18 cellular contexts compared by ENCODE assay signal in genomic region chr11:36432747-36433146, GRCh38.
DNase-seq lines count a peak whose midpoint lies in the region; ATAC-seq and TF ChIP-seq lines count a peak whose summit lies in the region.
"Had no signal": no experiment of that assay in that cellular context is flagged by ENCODE, and none has a peak within 500 bp of the region (broad histone marks: within the 10 kb centered on the region; RNA-seq: fewer than 3 reads in every experiment).

No MANE protein-coding gene starts in this region.

- H3K4ac ChIP-seq in mesenchymal stem cell (ENCODE audit: low read depth in 1 of 2, low read length in 2 of 2): no peak overlapping the region

- H3K23ac ChIP-seq in mesenchymal stem cell (ENCODE audit: low read length in 2 of 2): no peak overlapping the region

- H3K36me3 ChIP-seq in RWPE2 (ENCODE audit: low read depth): peaks cover 64% of the 10 kb centered on the region
- peaks cover 0 to 35% of the 10 kb centered on the region in 2 experiments for H3K36me3 ChIP-seq in mesenchymal stem cell (ENCODE audit: control insufficient read depth in 1 of 2, insufficient read depth in 2 of 2, low read depth in 1 of 2, low read length in 2 of 2)

- no peak for DNase-seq in RWPE2 (ENCODE audit: low spot score)
- no peak for DNase-seq in immature natural killer cell
- no peak for DNase-seq in mesenchymal stem cell
- peak; percentile 68 for DNase-seq in renal cortical epithelial cell (ENCODE audit: low read depth)
- no peak for DNase-seq in NCI-H1417 treated with DMSO at 0.1 percent for 48 hours (lab: John Stamatoyannopoulos, UW)
- no peak for DNase-seq in NCI-H1694 treated with DMSO at 0.1 percent for 48 hours (lab: John Stamatoyannopoulos, UW)
- no peak for DNase-seq in NCI-H187 treated with DMSO at 0.1 percent for 48 hours (lab: John Stamatoyannopoulos, UW)
- no peak for DNase-seq in GF-D8 (lab: John Stamatoyannopoulos, UW)
- DNase-seq: DMS53; GDM1; Karpas-422; MV-4-11; NCI-H1930; NCI-H510A; NK-92 treated with Interleukin-12 subunit alpha and Interleukin-12 subunit beta, amount 100 ng/mL, for 24 hours; Peyer's patch had no signal

- H3K4me3 Mint-ChIP-seq in immature natural killer cell: no peak overlapping the region
- H3K4me3 Mint-ChIP-seq: B cell, CD14-positive monocyte had no signal

- peaks cover 87 to 97% of the 10 kb centered on the region in 2 donors for H3K4me1 Mint-ChIP-seq in immature natural killer cell
- H3K4me1 Mint-ChIP-seq: B cell had no signal

- no peak overlapping the region for H2BK120ac ChIP-seq in mesenchymal stem cell (ENCODE audit: low read depth, low read length)

- no peak overlapping the region for H2BK5ac ChIP-seq in mesenchymal stem cell (ENCODE audit: low read depth, low read length, poor library complexity, severe bottlenecking)

- no peak overlapping the region for H2AFZ ChIP-seq in mesenchymal stem cell (ENCODE audit: low read depth, low read length)

- no peak overlapping the region for H2BK15ac ChIP-seq in mesenchymal stem cell (ENCODE audit: low read depth, poor library complexity, severe bottlenecking)

- peak overlapping the region; percentile 25 for H3K4me2 ChIP-seq in mesenchymal stem cell (ENCODE audit: low read length, poor library complexity, severe bottlenecking)

- no peak for TF ChIP-seq CTCF in RWPE2 (IDR thresholded peaks at IDR 0.05; ENCODE audit: poor library complexity, severe bottlenecking)

- WGBS in mesenchymal stem cell: 100% methylated on average over 2 of the region's 4 CpGs

- H3K27ac ChIP-seq in RWPE2 (ENCODE audit: poor library complexity, severe bottlenecking) (peak overlapping the region; percentile 85), mesenchymal stem cell (ENCODE audit: low read length, poor library complexity, severe bottlenecking) (peak overlapping the region; percentile 92)

- no peak overlapping the region for H3K18ac ChIP-seq in mesenchymal stem cell (ENCODE audit: low read depth in 1 of 2, low read length in 2 of 2)

- H3K4me3 ChIP-seq in RWPE2 (ENCODE audit: severe bottlenecking) (no peak overlapping the region), mesenchymal stem cell (ENCODE audit: insufficient read depth in 1 of 2, low read depth in 1 of 2, low read length in 2 of 2) (no peak overlapping the region)
- H3K4me3 ChIP-seq: Peyer's patch had no signal

- peak overlapping the region; percentile 78 to 86 (median 80) for H3K27ac Mint-ChIP-seq in immature natural killer cell
- H3K27ac Mint-ChIP-seq: B cell had no signal

- H3K14ac ChIP-seq in mesenchymal stem cell (ENCODE audit: low read length in 2 of 2): no peak overlapping the region

- peak overlapping the region in 1 of 2 experiments; percentile 79 for H2BK12ac ChIP-seq in mesenchymal stem cell (ENCODE audit: low read length in 2 of 2)

- H3K27me3 ChIP-seq in RWPE2 (ENCODE audit: insufficient read depth, poor library complexity, severe bottlenecking) (no peaks in the 10 kb centered on the region), mesenchymal stem cell (ENCODE audit: control insufficient read depth in 1 of 2, insufficient read depth in 1 of 2, low read length in 2 of 2) (no peaks in the 10 kb centered on the region)
- H3K27me3 ChIP-seq: Peyer's patch had no signal

- peaks cover 0 to 2% (median 0%) of the 10 kb centered on the region in 3 donors for H3K27me3 Mint-ChIP-seq in immature natural killer cell (ENCODE audit: low read depth in 3 of 3)
- H3K27me3 Mint-ChIP-seq: B cell had no signal

- peaks cover 25% of the 10 kb centered on the region for H3K79me1 ChIP-seq in mesenchymal stem cell (replicated peaks; ENCODE audit: low read length, poor library complexity, severe bottlenecking)

- ATAC-seq in RWPE2 (ENCODE audit: low read depth): no peak

- H4K91ac ChIP-seq in mesenchymal stem cell (ENCODE audit: low read length): no peak overlapping the region

- H3K36me3 Mint-ChIP-seq in immature natural killer cell: peaks cover 47 to 82% (median 50%) of the 10 kb centered on the region in 3 donors

- no peak overlapping the region for H4K8ac ChIP-seq in mesenchymal stem cell (ENCODE audit: low read length)

- H2AK5ac ChIP-seq in mesenchymal stem cell (ENCODE audit: low read length, severe bottlenecking): peak overlapping the region; percentile 40

- H3K4me1 ChIP-seq in RWPE2 (ENCODE audit: insufficient read depth, poor library complexity, severe bottlenecking): peaks cover 17% of the 10 kb centered on the region
- H3K4me1 ChIP-seq in mesenchymal stem cell (ENCODE audit: control insufficient read depth, insufficient read depth, low read depth, low read length): peaks cover 8% of the 10 kb centered on the region

- no peak overlapping the region for H3K9ac ChIP-seq in mesenchymal stem cell (ENCODE audit: low read length)

- no peaks in the 10 kb centered on the region for H3K9me3 Mint-ChIP-seq in immature natural killer cell
- H3K9me3 Mint-ChIP-seq: CD14-positive monocyte had no signal

- no peaks in the 10 kb centered on the region for H3K9me3 ChIP-seq in RWPE2 (ENCODE audit: severe bottlenecking)
- H3K9me3 ChIP-seq in mesenchymal stem cell (ENCODE audit: control insufficient read depth, low read length): no peaks in the 10 kb centered on the region
- H3K9me3 ChIP-seq: Peyer's patch had no signal
